Comparison of ENCODE assay signal across 8 cellular contexts in the genomic region with DNA sequence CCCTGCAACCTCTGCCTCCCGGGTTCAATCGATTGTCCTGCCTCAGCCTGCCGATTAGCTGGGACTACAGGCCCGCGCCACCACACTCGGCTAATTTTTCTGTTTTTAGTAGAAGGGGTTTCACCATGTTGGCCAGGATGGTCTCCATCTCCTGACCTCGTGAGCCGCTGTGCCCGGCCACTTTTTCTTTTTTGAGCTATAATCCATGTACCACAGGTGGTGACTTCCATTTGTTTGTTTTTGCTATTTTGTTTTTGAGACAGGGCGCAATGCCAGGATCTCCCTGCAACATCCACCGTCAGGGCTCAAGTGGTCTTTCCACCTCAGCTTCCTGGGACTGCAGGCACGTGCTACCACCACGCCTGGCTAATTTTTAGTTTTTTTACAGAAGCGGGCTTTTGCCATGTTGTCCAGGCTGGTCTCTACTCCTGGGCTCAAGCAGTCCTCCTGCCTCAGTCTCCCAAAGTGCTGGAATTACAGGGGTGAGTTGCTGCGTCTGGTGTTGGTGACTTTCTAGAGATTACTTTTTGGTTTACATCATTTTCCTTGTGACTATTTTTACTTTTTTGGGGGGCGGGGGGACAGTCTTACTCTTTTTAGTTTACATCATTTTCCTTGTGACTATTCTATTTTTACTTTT. TPM values are rescaled to one million over a fixed set of nuclear protein-coding genes. Genes with fewer than 3 reads are reported as not detected.
DNase-seq lines count a peak whose midpoint lies in the region; TF ChIP-seq lines count a peak whose summit lies in the region.

No MANE protein-coding gene starts in this region.

- peaks cover 10% of the 10 kb centered on the region for H4K20me1 ChIP-seq in mammary epithelial cell (ENCODE audit: insufficient read depth, low read length)

- H3K27ac ChIP-seq in mammary epithelial cell (ENCODE audit: insufficient read depth, low read depth, low read length) (peak overlapping the region; percentile 95), muscle layer of colon (ENCODE audit: low read depth, low read length) (peak overlapping the region; percentile 12)

- no peaks in the 10 kb centered on the region for H3K9me3 Mint-ChIP-seq in IgD-negative memory B cell

- peaks cover 26% of the 10 kb centered on the region for H3K36me3 ChIP-seq in mammary epithelial cell (ENCODE audit: insufficient read depth, low read length)
- H3K36me3 ChIP-seq in muscle layer of colon (ENCODE audit: insufficient read depth, low read length): peaks cover 40% of the 10 kb centered on the region

- 5% methylated on average over 15 of the region's 16 CpGs for WGBS in mammary epithelial cell (ENCODE audit: low coverage, missing lambda C conversion rate)

- H3K4me2 ChIP-seq in mammary epithelial cell (ENCODE audit: insufficient read depth, low read depth, low read length): peak overlapping the region; percentile 86

- no peaks in the 10 kb centered on the region for H3K9me3 ChIP-seq in mammary epithelial cell (replicated peaks; ENCODE audit: insufficient read depth, low read length)
- no peaks in the 10 kb centered on the region for H3K9me3 ChIP-seq in muscle layer of colon (ENCODE audit: low read length)

- peak overlapping the region; percentile 98 to 100 (median 99) for H3K27ac Mint-ChIP-seq in IgD-negative memory B cell

- H3K4me1 ChIP-seq in mammary epithelial cell (ENCODE audit: insufficient read depth, low read length) (peaks cover 25% of the 10 kb centered on the region), muscle layer of colon (ENCODE audit: insufficient read depth, low read length) (peaks cover 41% of the 10 kb centered on the region)

- H3K79me2 ChIP-seq in mammary epithelial cell (ENCODE audit: insufficient read depth, low read length): peaks cover 65% of the 10 kb centered on the region

- H3K4me1 Mint-ChIP-seq in IgD-negative memory B cell: peaks cover 22 to 36% (median 34%) of the 10 kb centered on the region in 3 donors

- no peak overlapping the region for H2AFZ ChIP-seq in mammary epithelial cell (ENCODE audit: low read depth, low read length)

- intact Hi-C loops in mammary epithelial cell (cut with micrococcal nuclease): loop anchor here (5.0 kb wide), 1 partner anchor 111 kb away; a partner anchor contains a TSS

- H3K27me3 Mint-ChIP-seq in IgD-negative memory B cell: no peaks in the 10 kb centered on the region

- H3K9ac ChIP-seq in mammary epithelial cell (ENCODE audit: insufficient read depth, low read length) (peak overlapping the region; percentile 60), muscle layer of colon (ENCODE audit: low read length) (peak overlapping the region; percentile 89)

- peaks cover 2% of the 10 kb centered on the region for H3K36me3 Mint-ChIP-seq in IgD-negative memory B cell

- DNase-seq in AG09309 (ENCODE audit: low read depth) (no peak), mammary epithelial cell (no peak), NCI-H1694 treated with DMSO at 0.1 percent for 48 hours (lab: John Stamatoyannopoulos, UW) (no peak), activated gamma-delta T cell treated with Interleukin-2 at 50 U/mL for 16 hours (no peak), NCI-H187 treated with DMSO at 0.1 percent for 48 hours (lab: John Stamatoyannopoulos, UW) (no peak)
- DNase-seq in central memory CD4-positive, alpha-beta T cell: no peak

- H3K27me3 ChIP-seq in mammary epithelial cell (ENCODE audit: insufficient read depth, low read length): no peaks in the 10 kb centered on the region
- no peaks in the 10 kb centered on the region for H3K27me3 ChIP-seq in muscle layer of colon (ENCODE audit: control insufficient read depth in 1 of 2, insufficient read depth in 2 of 2, low read length in 2 of 2)

- CTCF ChIA-PET in mammary epithelial cell (lab: Charles Lee; ENCODE audit: low non-redundant PET): no interaction called here

- dilution Hi-C loops in mammary epithelial cell (cut with HindIII; ENCODE audit: low sequenced_read_pairs): loop anchor here (5.0 to 10.0 kb wide), 2 partner anchors 49 to 189 kb away; no protein-coding TSS in a partner anchor

- peak overlapping the region; percentile 100 for H3K4me3 ChIP-seq in AG09309 (ENCODE audit: control insufficient read depth, low read depth, low read length)
- peak overlapping the region; percentile 73 to 96 (median 82) for H3K4me3 ChIP-seq in mammary epithelial cell (replicated peaks in 1 of 3; ENCODE audit: insufficient read depth in 1 of 3, low read depth in 2 of 3, low read length in 3 of 3)
- peak overlapping the region in 1 of 2 donors; percentile 95 for H3K4me3 ChIP-seq in muscle layer of colon (ENCODE audit: low read depth in 1 of 2, low read length in 2 of 2)

- in situ Hi-C loops in mammary epithelial cell (cut with MboI; ENCODE audit: low sequenced_read_pairs in 2 of 2): no loop called here

- BruUV-seq in mammary epithelial cell (replicated peaks; lab: Mats Ljungman, UMichigan): no TSS peak

- peak overlapping the region; percentile 95 to 98 (median 96) for H3K4me3 Mint-ChIP-seq in IgD-negative memory B cell

- TF ChIP-seq CTCF in AG09309 (IDR thresholded peaks at IDR 0.05; ENCODE audit: control insufficient read depth, insufficient read depth, low read depth, low read length, missing control alignments) (no peak), mammary epithelial cell (conservative IDR thresholded peaks at IDR 0.05 in 1 of 2, IDR thresholded peaks at IDR 0.05 in 1 of 2; ENCODE audit: extremely low read depth in 1 of 2, insufficient read depth in 1 of 2, low read depth in 1 of 2, low read length in 2 of 2) (no peak)

RNA-seq across cellular contexts. Expression of a gene that starts 8.6 kb away (rescaled TPM):
- 5.7 TPM for polyA plus RNA-seq in IgD-negative memory B cell
- 10 to 100 TPM; 60.8 to 74.8 TPM for total RNA-seq in mammary epithelial cell
- polyA plus RNA-seq in mammary epithelial cell: 32.3 TPM
- polyA minus RNA-seq in mammary epithelial cell: 66.4 TPM

RNA-seq across cellular contexts. Expression of a gene that starts 20.8 kb away (rescaled TPM):
- polyA plus RNA-seq in IgD-negative memory B cell: 49.5 TPM
- total RNA-seq in mammary epithelial cell: 10 to 100 TPM; 67.8 to 99.5 TPM
- polyA plus RNA-seq in mammary epithelial cell: 103 TPM
- 93.6 TPM for polyA minus RNA-seq in mammary epithelial cell

RNA-seq across cellular contexts. Expression of a gene that starts 21.1 kb away (rescaled TPM):
- polyA plus RNA-seq in IgD-negative memory B cell: 1.2 TPM
- total RNA-seq in mammary epithelial cell: under 1 TPM; 0.42 to 0.83 TPM
- polyA plus RNA-seq in mammary epithelial cell: 0.36 TPM
- not detected for polyA minus RNA-seq in mammary epithelial cell

RNA-seq across cellular contexts. Expression of a gene that starts 26.5 kb away (rescaled TPM):
- polyA plus RNA-seq in IgD-negative memory B cell: 25.0 TPM
- 10 to 100 TPM; 27.8 to 42.5 TPM for total RNA-seq in mammary epithelial cell
- polyA plus RNA-seq in mammary epithelial cell: 44.5 TPM
- polyA minus RNA-seq in mammary epithelial cell: 27.1 TPM

RNA-seq across cellular contexts. Expression of a gene that starts 29.4 kb away (rescaled TPM):
- polyA plus RNA-seq in IgD-negative memory B cell (100 TPM), mammary epithelial cell (109 TPM)
- total RNA-seq in mammary epithelial cell: 10 to 100 TPM; 23.8 to 55.0 TPM
- 105 TPM for polyA minus RNA-seq in mammary epithelial cell
